ENCODE assay signal across 2 cellular contexts in the genomic region with DNA sequence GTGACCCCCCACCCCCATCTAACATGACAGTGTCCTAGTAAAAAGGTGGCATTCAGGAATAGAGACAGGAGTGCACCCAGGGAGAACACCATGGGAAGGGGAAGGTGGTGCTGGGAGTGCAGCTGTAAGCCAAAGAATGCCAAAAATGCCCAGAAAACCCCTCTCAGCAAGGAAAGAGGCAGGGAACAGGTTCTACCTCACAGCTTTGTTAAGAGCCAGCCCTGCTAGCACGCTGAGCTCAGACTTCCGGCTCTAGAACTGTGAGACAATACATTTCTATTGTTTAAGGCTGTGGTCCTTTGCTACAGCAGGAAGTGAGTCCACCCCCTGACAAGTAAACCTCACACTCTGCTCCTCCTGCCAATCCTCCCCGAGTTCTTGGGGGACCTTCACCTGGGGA.
A peak's percentile ranks its signal among the peaks of the same experiment; 100 is the strongest.
TF ChIP-seq lines count a peak whose summit lies in the region.

No MANE protein-coding gene starts in this region.

TF ChIP-seq in GM23338, 12 proteins besides CTCF, POLR2A, EP300 and RAD21 (continued from another document):
- TF ChIP-seq, protein P1, sequence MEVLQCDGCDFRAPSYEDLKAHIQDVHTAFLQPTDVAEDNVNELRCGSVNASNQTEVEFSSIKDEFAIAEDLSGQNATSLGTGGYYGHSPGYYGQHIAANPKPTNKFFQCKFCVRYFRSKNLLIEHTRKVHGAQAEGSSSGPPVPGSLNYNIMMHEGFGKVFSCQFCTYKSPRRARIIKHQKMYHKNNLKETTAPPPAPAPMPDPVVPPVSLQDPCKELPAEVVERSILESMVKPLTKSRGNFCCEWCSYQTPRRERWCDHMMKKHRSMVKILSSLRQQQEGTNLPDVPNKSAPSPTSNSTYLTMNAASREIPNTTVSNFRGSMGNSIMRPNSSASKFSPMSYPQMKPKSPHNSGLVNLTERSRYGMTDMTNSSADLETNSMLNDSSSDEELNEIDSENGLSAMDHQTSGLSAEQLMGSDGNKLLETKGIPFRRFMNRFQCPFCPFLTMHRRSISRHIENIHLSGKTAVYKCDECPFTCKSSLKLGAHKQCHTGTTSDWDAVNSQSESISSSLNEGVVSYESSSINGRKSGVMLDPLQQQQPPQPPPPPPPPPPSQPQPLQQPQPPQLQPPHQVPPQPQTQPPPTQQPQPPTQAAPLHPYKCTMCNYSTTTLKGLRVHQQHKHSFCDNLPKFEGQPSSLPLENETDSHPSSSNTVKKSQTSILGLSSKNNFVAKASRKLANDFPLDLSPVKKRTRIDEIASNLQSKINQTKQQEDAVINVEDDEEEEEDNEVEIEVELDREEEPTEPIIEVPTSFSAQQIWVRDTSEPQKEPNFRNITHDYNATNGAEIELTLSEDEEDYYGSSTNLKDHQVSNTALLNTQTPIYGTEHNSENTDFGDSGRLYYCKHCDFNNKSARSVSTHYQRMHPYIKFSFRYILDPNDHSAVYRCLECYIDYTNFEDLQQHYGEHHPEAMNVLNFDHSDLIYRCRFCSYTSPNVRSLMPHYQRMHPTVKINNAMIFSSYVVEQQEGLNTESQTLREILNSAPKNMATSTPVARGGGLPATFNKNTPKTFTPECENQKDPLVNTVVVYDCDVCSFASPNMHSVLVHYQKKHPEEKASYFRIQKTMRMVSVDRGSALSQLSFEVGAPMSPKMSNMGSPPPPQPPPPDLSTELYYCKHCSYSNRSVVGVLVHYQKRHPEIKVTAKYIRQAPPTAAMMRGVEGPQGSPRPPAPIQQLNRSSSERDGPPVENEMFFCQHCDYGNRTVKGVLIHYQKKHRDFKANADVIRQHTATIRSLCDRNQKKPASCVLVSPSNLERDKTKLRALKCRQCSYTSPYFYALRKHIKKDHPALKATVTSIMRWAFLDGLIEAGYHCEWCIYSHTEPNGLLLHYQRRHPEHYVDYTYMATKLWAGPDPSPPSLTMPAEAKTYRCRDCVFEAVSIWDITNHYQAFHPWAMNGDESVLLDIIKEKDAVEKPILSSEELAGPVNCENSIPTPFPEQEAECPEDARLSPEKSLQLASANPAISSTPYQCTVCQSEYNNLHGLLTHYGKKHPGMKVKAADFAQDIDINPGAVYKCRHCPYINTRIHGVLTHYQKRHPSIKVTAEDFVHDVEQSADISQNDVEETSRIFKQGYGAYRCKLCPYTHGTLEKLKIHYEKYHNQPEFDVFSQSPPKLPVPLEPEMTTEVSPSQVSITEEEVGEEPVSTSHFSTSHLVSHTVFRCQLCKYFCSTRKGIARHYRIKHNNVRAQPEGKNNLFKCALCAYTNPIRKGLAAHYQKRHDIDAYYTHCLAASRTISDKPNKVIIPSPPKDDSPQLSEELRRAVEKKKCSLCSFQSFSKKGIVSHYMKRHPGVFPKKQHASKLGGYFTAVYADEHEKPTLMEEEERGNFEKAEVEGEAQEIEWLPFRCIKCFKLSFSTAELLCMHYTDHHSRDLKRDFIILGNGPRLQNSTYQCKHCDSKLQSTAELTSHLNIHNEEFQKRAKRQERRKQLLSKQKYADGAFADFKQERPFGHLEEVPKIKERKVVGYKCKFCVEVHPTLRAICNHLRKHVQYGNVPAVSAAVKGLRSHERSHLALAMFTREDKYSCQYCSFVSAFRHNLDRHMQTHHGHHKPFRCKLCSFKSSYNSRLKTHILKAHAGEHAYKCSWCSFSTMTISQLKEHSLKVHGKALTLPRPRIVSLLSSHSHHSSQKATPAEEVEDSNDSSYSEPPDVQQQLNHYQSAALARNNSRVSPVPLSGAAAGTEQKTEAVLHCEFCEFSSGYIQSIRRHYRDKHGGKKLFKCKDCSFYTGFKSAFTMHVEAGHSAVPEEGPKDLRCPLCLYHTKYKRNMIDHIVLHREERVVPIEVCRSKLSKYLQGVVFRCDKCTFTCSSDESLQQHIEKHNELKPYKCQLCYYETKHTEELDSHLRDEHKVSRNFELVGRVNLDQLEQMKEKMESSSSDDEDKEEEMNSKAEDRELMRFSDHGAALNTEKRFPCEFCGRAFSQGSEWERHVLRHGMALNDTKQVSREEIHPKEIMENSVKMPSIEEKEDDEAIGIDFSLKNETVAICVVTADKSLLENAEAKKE (CRISPR knock-in tag; IDR thresholded peaks at IDR 0.05), result no peak
- no peak for TF ChIP-seq JUNB (IDR thresholded peaks at IDR 0.05; ENCODE audit: unreplicated experiment)
- no peak for TF ChIP-seq POLR2AphosphoS5 (IDR thresholded peaks at IDR 0.05; ENCODE audit: low read depth)
- no peak for TF ChIP-seq EZH2 (IDR thresholded peaks at IDR 0.05; ENCODE audit: low read depth, unreplicated experiment)
- TF ChIP-seq NANOG (IDR thresholded peaks at IDR 0.05; ENCODE audit: borderline replicate concordance), result no peak
- no peak for TF ChIP-seq ZNF114 (CRISPR knock-in tag; IDR thresholded peaks at IDR 0.05)
- TF ChIP-seq STAT1 (IDR thresholded peaks at IDR 0.05; ENCODE audit: unreplicated experiment), result no peak
- no peak for TF ChIP-seq CREB1 (CRISPR knock-in tag; IDR thresholded peaks at IDR 0.05; ENCODE audit: low read depth)

TF ChIP-seq in GM12878, 131 proteins besides CTCF, POLR2A, EP300 and RAD21 (continued from another document):
- no peak for TF ChIP-seq SMAD5 (IDR thresholded peaks at IDR 0.05; ENCODE audit: low read depth)
- TF ChIP-seq ATF7 (IDR thresholded peaks at IDR 0.05; ENCODE audit: low read depth), result peak; percentile 46; the same call in 1 of the 2 replicates
- no peak for TF ChIP-seq POLR2AphosphoS5 (IDR thresholded peaks at IDR 0.05; ENCODE audit: low read length)
- TF ChIP-seq HDAC6 (IDR thresholded peaks at IDR 0.05; ENCODE audit: unreplicated experiment), result no peak
- TF ChIP-seq BMI1 (IDR thresholded peaks at IDR 0.05; ENCODE audit: borderline replicate concordance), result no peak
- TF ChIP-seq TCF7 (IDR thresholded peaks at IDR 0.05; ENCODE audit: borderline replicate concordance), result no peak
- no peak for TF ChIP-seq RAD51 (IDR thresholded peaks at IDR 0.05)
- TF ChIP-seq SMARCA5 (IDR thresholded peaks at IDR 0.05), result no peak
- no peak for TF ChIP-seq IKZF2 (IDR thresholded peaks at IDR 0.05)
- TF ChIP-seq, protein P2, sequence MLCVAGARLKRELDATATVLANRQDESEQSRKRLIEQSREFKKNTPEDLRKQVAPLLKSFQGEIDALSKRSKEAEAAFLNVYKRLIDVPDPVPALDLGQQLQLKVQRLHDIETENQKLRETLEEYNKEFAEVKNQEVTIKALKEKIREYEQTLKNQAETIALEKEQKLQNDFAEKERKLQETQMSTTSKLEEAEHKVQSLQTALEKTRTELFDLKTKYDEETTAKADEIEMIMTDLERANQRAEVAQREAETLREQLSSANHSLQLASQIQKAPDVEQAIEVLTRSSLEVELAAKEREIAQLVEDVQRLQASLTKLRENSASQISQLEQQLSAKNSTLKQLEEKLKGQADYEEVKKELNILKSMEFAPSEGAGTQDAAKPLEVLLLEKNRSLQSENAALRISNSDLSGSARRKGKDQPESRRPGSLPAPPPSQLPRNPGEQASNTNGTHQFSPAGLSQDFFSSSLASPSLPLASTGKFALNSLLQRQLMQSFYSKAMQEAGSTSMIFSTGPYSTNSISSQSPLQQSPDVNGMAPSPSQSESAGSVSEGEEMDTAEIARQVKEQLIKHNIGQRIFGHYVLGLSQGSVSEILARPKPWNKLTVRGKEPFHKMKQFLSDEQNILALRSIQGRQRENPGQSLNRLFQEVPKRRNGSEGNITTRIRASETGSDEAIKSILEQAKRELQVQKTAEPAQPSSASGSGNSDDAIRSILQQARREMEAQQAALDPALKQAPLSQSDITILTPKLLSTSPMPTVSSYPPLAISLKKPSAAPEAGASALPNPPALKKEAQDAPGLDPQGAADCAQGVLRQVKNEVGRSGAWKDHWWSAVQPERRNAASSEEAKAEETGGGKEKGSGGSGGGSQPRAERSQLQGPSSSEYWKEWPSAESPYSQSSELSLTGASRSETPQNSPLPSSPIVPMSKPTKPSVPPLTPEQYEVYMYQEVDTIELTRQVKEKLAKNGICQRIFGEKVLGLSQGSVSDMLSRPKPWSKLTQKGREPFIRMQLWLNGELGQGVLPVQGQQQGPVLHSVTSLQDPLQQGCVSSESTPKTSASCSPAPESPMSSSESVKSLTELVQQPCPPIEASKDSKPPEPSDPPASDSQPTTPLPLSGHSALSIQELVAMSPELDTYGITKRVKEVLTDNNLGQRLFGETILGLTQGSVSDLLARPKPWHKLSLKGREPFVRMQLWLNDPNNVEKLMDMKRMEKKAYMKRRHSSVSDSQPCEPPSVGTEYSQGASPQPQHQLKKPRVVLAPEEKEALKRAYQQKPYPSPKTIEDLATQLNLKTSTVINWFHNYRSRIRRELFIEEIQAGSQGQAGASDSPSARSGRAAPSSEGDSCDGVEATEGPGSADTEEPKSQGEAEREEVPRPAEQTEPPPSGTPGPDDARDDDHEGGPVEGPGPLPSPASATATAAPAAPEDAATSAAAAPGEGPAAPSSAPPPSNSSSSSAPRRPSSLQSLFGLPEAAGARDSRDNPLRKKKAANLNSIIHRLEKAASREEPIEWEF (IDR thresholded peaks at IDR 0.05; ENCODE audit: insufficient replicate concordance, low read depth, low read length), result no peak
- no peak for TF ChIP-seq IKZF1 (conservative IDR thresholded peaks at IDR 0.05)
- no peak for TF ChIP-seq NBN (IDR thresholded peaks at IDR 0.05)
TF ChIP-seq in GM12878: peak in this region for 3.
